Comparison of ENCODE assay signal across 12 cellular contexts in the genomic region with DNA sequence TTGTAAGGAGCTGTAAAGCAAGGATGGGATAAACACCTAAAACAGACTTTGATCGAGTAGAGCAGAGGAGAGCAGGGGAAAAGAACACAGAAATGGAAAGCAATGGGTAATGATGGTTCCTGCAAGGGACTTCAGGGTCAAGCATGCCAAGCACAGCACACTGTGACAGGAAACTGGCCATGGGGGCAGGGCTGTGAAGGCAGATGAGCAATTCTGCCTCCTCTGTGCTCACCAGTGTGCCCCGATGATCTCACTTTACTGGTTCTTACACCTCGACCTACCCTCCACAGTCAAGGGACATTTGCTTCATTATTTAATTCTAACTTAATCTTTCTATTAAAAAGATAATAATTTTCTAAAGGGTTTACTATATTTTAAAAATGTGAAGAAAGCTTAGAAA. TPM values are rescaled to one million over a fixed set of nuclear protein-coding genes. Genes with fewer than 3 reads are reported as not detected.
DNase-seq lines count a peak whose midpoint lies in the region; ATAC-seq and TF ChIP-seq lines count a peak whose summit lies in the region.
"Had no signal": no experiment of that assay in that cellular context is flagged by ENCODE, and none has a peak within 500 bp of the region (broad histone marks: within the 10 kb centered on the region; RNA-seq: fewer than 3 reads in every experiment).

No MANE protein-coding gene starts in this region.

- H3K36me3 ChIP-seq in Caco-2 (ENCODE audit: control insufficient read depth, insufficient read depth, low read length) = no peaks in the 10 kb centered on the region
- H3K36me3 ChIP-seq: BLaER1, vagina had no signal

- no peak overlapping the region for H3K4me3 Mint-ChIP-seq in activated CD4-positive, alpha-beta memory T cell treated with anti-CD3 and anti-CD28 coated beads, Interleukin-2, amount 10 ng/mL, durations not matched to agents 7 days and 5 days
- H3K4me3 Mint-ChIP-seq in stimulated activated effector memory CD8-positive, alpha-beta T cell treated with anti-CD3 and anti-CD28 coated beads, Interleukin-12 subunit alpha, Interleukin-12 subunit beta, amount 100 ng/mL, for 72 hours = peak overlapping the region; percentile 27
- H3K4me3 Mint-ChIP-seq in Caco-2 (ENCODE audit: unreplicated experiment) = no peak overlapping the region
- H3K4me3 Mint-ChIP-seq: T-cell had no signal

- no TSS peak for BruUV-seq in Caco-2 (replicated peaks; lab: Mats Ljungman, UMichigan)

- H3K27ac Mint-ChIP-seq in activated naive CD4-positive, alpha-beta T cell treated with anti-CD3 and anti-CD28 coated beads, Interleukin-2, amount 50 U/mL, for 72 hours = no peak overlapping the region
- no peak overlapping the region for H3K27ac Mint-ChIP-seq in activated CD4-positive, alpha-beta memory T cell treated with anti-CD3 and anti-CD28 coated beads, Interleukin-2, amount 10 ng/mL, durations not matched to agents 7 days and 5 days
- H3K27ac Mint-ChIP-seq in stimulated activated effector memory CD8-positive, alpha-beta T cell treated with anti-CD3 and anti-CD28 coated beads, Interleukin-12 subunit alpha, Interleukin-12 subunit beta, amount 100 ng/mL, for 72 hours = no peak overlapping the region
- H3K27ac Mint-ChIP-seq in Caco-2 (ENCODE audit: unreplicated experiment) = no peak overlapping the region
- H3K27ac Mint-ChIP-seq: T-cell had no signal

- H3K4me3 ChIP-seq in Caco-2 (ENCODE audit: low read depth, low read length) = no peak overlapping the region
- H3K4me3 ChIP-seq: BLaER1, vagina had no signal

- DNase-seq in activated naive CD4-positive, alpha-beta T cell treated with anti-CD3 and anti-CD28 coated beads, Interleukin-2, amount 50 U/mL, for 72 hours (ENCODE audit: low spot score in 2 of 2) = peak in 1 of 2 donors; percentile 43
- DNase-seq in activated naive CD4-positive, alpha-beta T cell treated with anti-CD3 and anti-CD28 coated beads, Interleukin-2, amount 50 U/mL, for 16 hours = no peak
- peak; percentile 65 for DNase-seq in activated CD4-positive, alpha-beta memory T cell treated with anti-CD3 and anti-CD28 coated beads, Interleukin-2, amount 10 ng/mL, durations not matched to agents 7 days and 5 days
- DNase-seq in stimulated activated effector memory CD8-positive, alpha-beta T cell treated with anti-CD3 and anti-CD28 coated beads, Interleukin-12 subunit alpha, Interleukin-12 subunit beta, amount 100 ng/mL, for 72 hours (ENCODE audit: low spot score in 2 of 2) = peak; percentile 25 to 80
- no peak for DNase-seq in AG08396 (ENCODE audit: low spot score)
- DNase-seq in NCI-H2029 treated with DMSO at 0.1 percent for 48 hours (lab: John Stamatoyannopoulos, UW) = no peak
- DNase-seq in Caco-2 = no peak
- DNase-seq: NCI-H2029, T-cell had no signal

- peak; percentile 21 to 61 for ATAC-seq in activated naive CD4-positive, alpha-beta T cell treated with anti-CD3 and anti-CD28 coated beads, Interleukin-2, amount 50 U/mL, for 72 hours
- peak; percentile 47 for ATAC-seq in HG03196 (IDR thresholded peaks at IDR 0.05; ENCODE audit: unreplicated experiment)
- peak; percentile 81 for ATAC-seq in stimulated activated effector memory CD8-positive, alpha-beta T cell treated with anti-CD3 and anti-CD28 coated beads, Interleukin-12 subunit alpha, Interleukin-12 subunit beta, amount 100 ng/mL, for 72 hours
- ATAC-seq: T-cell had no signal

- H3K36me3 Mint-ChIP-seq in activated naive CD4-positive, alpha-beta T cell treated with anti-CD3 and anti-CD28 coated beads, Interleukin-2, amount 50 U/mL, for 72 hours = peaks cover 0 to 11% of the 10 kb centered on the region in 2 donors
- peaks cover 12% of the 10 kb centered on the region for H3K36me3 Mint-ChIP-seq in activated CD4-positive, alpha-beta memory T cell treated with anti-CD3 and anti-CD28 coated beads, Interleukin-2, amount 10 ng/mL, durations not matched to agents 7 days and 5 days (ENCODE audit: low read depth)
- H3K36me3 Mint-ChIP-seq in stimulated activated effector memory CD8-positive, alpha-beta T cell treated with anti-CD3 and anti-CD28 coated beads, Interleukin-12 subunit alpha, Interleukin-12 subunit beta, amount 100 ng/mL, for 72 hours = peaks cover 6% of the 10 kb centered on the region
- no peaks in the 10 kb centered on the region for H3K36me3 Mint-ChIP-seq in Caco-2 (ENCODE audit: insufficient read depth, unreplicated experiment)
- H3K36me3 Mint-ChIP-seq: T-cell had no signal

- no peak for TF ChIP-seq CTCF in Caco-2 (IDR thresholded peaks at IDR 0.05; ENCODE audit: insufficient read depth in 1 of 2, low read depth in 1 of 2, low read length in 1 of 2, severe bottlenecking in 1 of 2, unreplicated experiment in 1 of 2)

- POLR2A ChIA-PET in activated CD4-positive, alpha-beta memory T cell treated with anti-CD3 and anti-CD28 coated beads, Interleukin-2, amount 10 ng/mL, durations not matched to agents 7 days and 5 days (lab: Charles Lee) = interaction anchor here (0.9 to 2.8 kb wide), 5 partner anchors 13 to 30 kb away, joined by 3 to 15 read pairs (median 3); a partner anchor contains a TSS
- POLR2A ChIA-PET in Caco-2 (lab: Charles Lee) = no interaction called here

- peaks cover 53% of the 10 kb centered on the region for H3K4me1 Mint-ChIP-seq in activated CD4-positive, alpha-beta memory T cell treated with anti-CD3 and anti-CD28 coated beads, Interleukin-2, amount 10 ng/mL, durations not matched to agents 7 days and 5 days
- H3K4me1 Mint-ChIP-seq in stimulated activated effector memory CD8-positive, alpha-beta T cell treated with anti-CD3 and anti-CD28 coated beads, Interleukin-12 subunit alpha, Interleukin-12 subunit beta, amount 100 ng/mL, for 72 hours = peaks cover 72% of the 10 kb centered on the region
- H3K4me1 Mint-ChIP-seq in Caco-2 (ENCODE audit: low read depth, unreplicated experiment) = no peaks in the 10 kb centered on the region

- peaks cover 1% of the 10 kb centered on the region for H3K27me3 Mint-ChIP-seq in activated CD4-positive, alpha-beta memory T cell treated with anti-CD3 and anti-CD28 coated beads, Interleukin-2, amount 10 ng/mL, durations not matched to agents 7 days and 5 days
- peaks cover 8% of the 10 kb centered on the region for H3K27me3 Mint-ChIP-seq in Caco-2 (ENCODE audit: insufficient read depth, unreplicated experiment)

- CTCF ChIA-PET in activated CD4-positive, alpha-beta memory T cell treated with anti-CD3 and anti-CD28 coated beads, Interleukin-2, amount 10 ng/mL, durations not matched to agents 7 days and 5 days (lab: Charles Lee) = interaction anchor here (1.1 to 2.1 kb wide), 5 partner anchors 8 to 30 kb away, joined by 3 to 12 read pairs (median 5); no protein-coding TSS in a partner anchor
- CTCF ChIA-PET in Caco-2 (lab: Charles Lee) = interaction anchor here (0.7 kb wide), 1 partner anchor 257 kb away, joined by 4 read pairs; no protein-coding TSS in a partner anchor

- H3K9me3 ChIP-seq in Caco-2 = no peaks in the 10 kb centered on the region
- H3K9me3 ChIP-seq: vagina had no signal

- peaks cover 0 to 15% of the 10 kb centered on the region in 2 donors for H3K9me3 Mint-ChIP-seq in activated naive CD4-positive, alpha-beta T cell treated with anti-CD3 and anti-CD28 coated beads, Interleukin-2, amount 50 U/mL, for 72 hours
- H3K9me3 Mint-ChIP-seq in activated CD4-positive, alpha-beta memory T cell treated with anti-CD3 and anti-CD28 coated beads, Interleukin-2, amount 10 ng/mL, durations not matched to agents 7 days and 5 days = peaks cover 5% of the 10 kb centered on the region
- H3K9me3 Mint-ChIP-seq in stimulated activated effector memory CD8-positive, alpha-beta T cell treated with anti-CD3 and anti-CD28 coated beads, Interleukin-12 subunit alpha, Interleukin-12 subunit beta, amount 100 ng/mL, for 72 hours = peaks cover 2% of the 10 kb centered on the region
- no peaks in the 10 kb centered on the region for H3K9me3 Mint-ChIP-seq in Caco-2 (ENCODE audit: unreplicated experiment)
- H3K9me3 Mint-ChIP-seq: T-cell had no signal

- H3K4me1 ChIP-seq in Caco-2 = no peaks in the 10 kb centered on the region
- H3K4me1 ChIP-seq: vagina had no signal

- no peaks in the 10 kb centered on the region for H3K27me3 ChIP-seq in Caco-2 (replicated peaks; ENCODE audit: control insufficient read depth, insufficient read depth, low read length)
- H3K27me3 ChIP-seq: BLaER1, vagina had no signal

- intact Hi-C loops in Caco-2 (cut with micrococcal nuclease; ENCODE audit: unreplicated experiment) = no loop called here

RNA-seq across cellular contexts. Expression of a gene that starts 21.6 kb away (rescaled TPM):
- total RNA-seq in activated naive CD4-positive, alpha-beta T cell treated with anti-CD3 and anti-CD28 coated beads, Interleukin-2, amount 50 U/mL, for 72 hours = 10 to 100 TPM; 23.8 to 54.9 TPM
- 10 to 100 TPM; 27.7 to 30.3 TPM for total RNA-seq in activated CD4-positive, alpha-beta memory T cell treated with anti-CD3 and anti-CD28 coated beads, Interleukin-2, amount 10 ng/mL, durations not matched to agents 7 days and 5 days
- total RNA-seq in Caco-2 (2022) = 2.3 and 2.7 TPM in 2 replicates

Comparison
In these comparisons a context has a peak if more than half of its experiments do, and no peak if none do; other contexts are left out.
1. DNase-seq: peak in activated CD4-positive, alpha-beta memory T cell treated with anti-CD3 and anti-CD28 coated beads, Interleukin-2, amount 10 ng/mL, durations not matched to agents 7 days and 5 days (single experiment) and stimulated activated effector memory CD8-positive, alpha-beta T cell treated with anti-CD3 and anti-CD28 coated beads, Interleukin-12 subunit alpha, Interleukin-12 subunit beta, amount 100 ng/mL, for 72 hours (2 of 2); none in activated naive CD4-positive, alpha-beta T cell treated with anti-CD3 and anti-CD28 coated beads, Interleukin-2, amount 50 U/mL, for 16 hours (single experiment), AG08396 (single experiment), NCI-H2029 treated with DMSO at 0.1 percent for 48 hours (single experiment) and Caco-2 (0 of 2).
2. Peak in every context shown above with its lines, with median percentiles within 50 percentile points of each other: ATAC-seq.